19 cellular contexts compared by ENCODE assay signal in the genomic region with DNA sequence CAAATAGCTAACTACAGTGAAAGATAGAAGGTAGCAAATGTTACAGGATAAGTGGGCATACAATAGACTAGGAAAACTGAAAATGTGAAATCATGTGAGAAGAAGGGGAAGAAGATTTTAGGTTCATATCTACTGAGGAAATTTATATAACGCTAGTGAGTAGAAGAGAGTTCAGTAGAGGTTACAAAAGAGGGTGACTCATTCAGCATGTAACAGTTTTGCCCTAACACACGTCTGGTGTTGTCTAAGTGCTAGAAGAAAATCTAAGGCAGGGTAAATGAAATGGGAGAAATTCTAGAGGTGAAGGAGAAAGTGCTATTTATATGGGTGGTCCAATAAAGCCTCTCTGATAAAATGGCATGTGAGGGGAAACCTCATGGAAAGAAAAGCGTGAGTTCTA.
"Had no signal": no experiment of that assay in that cellular context is flagged by ENCODE, and none has a peak within 500 bp of the region (broad histone marks: within the 10 kb centered on the region; RNA-seq: fewer than 3 reads in every experiment).

No MANE protein-coding gene starts in this region.

- H3K4me1 Mint-ChIP-seq: activated naive CD8-positive, alpha-beta T cell treated with anti-CD3 and anti-CD28 coated beads for 36 hours; endodermal cell; naive thymus-derived CD8-positive, alpha-beta T cell had no signal

- H3K4me3 Mint-ChIP-seq: activated naive CD8-positive, alpha-beta T cell treated with anti-CD3 and anti-CD28 coated beads for 36 hours; endodermal cell; naive thymus-derived CD8-positive, alpha-beta T cell had no signal

- H3K4me1 ChIP-seq: left ventricle myocardium inferior, parathyroid adenoma, tibial artery, uterus had no signal

- H3K27ac Mint-ChIP-seq: activated naive CD8-positive, alpha-beta T cell treated with anti-CD3 and anti-CD28 coated beads for 36 hours; endodermal cell; naive thymus-derived CD8-positive, alpha-beta T cell had no signal

- H3K4me3 ChIP-seq: cardiac muscle cell, dorsolateral prefrontal cortex, hepatocyte, left ventricle myocardium inferior, tibial artery, uterus had no signal

- H3K9me3 ChIP-seq: left ventricle myocardium inferior, neutrophil, tibial artery, uterus had no signal

- H3K79me2 ChIP-seq: hepatocyte, parathyroid adenoma had no signal

- H3K4me2 ChIP-seq: hepatocyte had no signal

- H3K36me3 ChIP-seq: cardiac muscle cell, left ventricle myocardium inferior, neutrophil, tibial artery, uterus had no signal

- DNase-seq: activated CD4-positive, alpha-beta T cell treated with anti-CD3 and anti-CD28 coated beads, Interleukin-2, amount 50 U/mL, for 1 hour; activated CD8-positive, alpha-beta memory T cell treated with anti-CD3 and anti-CD28 coated beads for 24 hours; activated gamma-delta T cell treated with Interleukin-2 at 50 U/mL for 16 hours; activated naive CD8-positive, alpha-beta T cell treated with anti-CD3 and anti-CD28 coated beads for 36 hours; dorsolateral prefrontal cortex; endodermal cell; left ventricle myocardium inferior; naive thymus-derived CD8-positive, alpha-beta T cell; retina; stimulated activated CD4-positive, alpha-beta T cell treated with anti-CD3 and anti-CD28 coated beads, Interleukin-4, amount 100 ng/mL, for 1 hour; stimulated activated naive CD4-positive, alpha-beta T cell; tibial artery; uterus had no signal

- H3K27ac ChIP-seq: cardiac muscle cell, dorsolateral prefrontal cortex, hepatocyte, left ventricle myocardium inferior, neutrophil, parathyroid adenoma, tibial artery, uterus had no signal

- H3K36me3 Mint-ChIP-seq: activated naive CD8-positive, alpha-beta T cell treated with anti-CD3 and anti-CD28 coated beads for 36 hours; naive thymus-derived CD8-positive, alpha-beta T cell had no signal

- H3K27me3 ChIP-seq: cardiac muscle cell, dorsolateral prefrontal cortex, hepatocyte, neutrophil, tibial artery, uterus had no signal

- ATAC-seq: activated CD4-positive, CD25-positive, alpha-beta regulatory T cell treated with anti-CD3 and anti-CD28 coated beads, Interleukin-2, amount 50 U/mL, for 24 hours; esophagus mucosa; naive thymus-derived CD8-positive, alpha-beta T cell had no signal

- H3K27me3 Mint-ChIP-seq: activated naive CD8-positive, alpha-beta T cell treated with anti-CD3 and anti-CD28 coated beads for 36 hours; naive thymus-derived CD8-positive, alpha-beta T cell had no signal

- H2AFZ ChIP-seq: hepatocyte, parathyroid adenoma had no signal

- H3K9ac ChIP-seq: parathyroid adenoma had no signal
